27 cellular contexts compared by ENCODE assay signal in genomic region chr9:98569070-98569469, GRCh38.
"Had no signal": no experiment of that assay in that cellular context is flagged by ENCODE, and none has a peak within 500 bp of the region (broad histone marks: within the 10 kb centered on the region; RNA-seq: fewer than 3 reads in every experiment).

No MANE protein-coding gene starts in this region.

- H3K4me1 Mint-ChIP-seq: memory B cell; mesothelial cell of epicardium; stimulated activated memory B cell treated with anti-CD40 and anti-IgM and Interleukin-4, amounts not matched to agents 10 μg/mL and 1 μg/mL and 100 μg/mL, for 72 hours had no signal

- H2AFZ ChIP-seq: hepatocyte, parathyroid adenoma had no signal

- H3K9me3 Mint-ChIP-seq: memory B cell; mesothelial cell of epicardium; natural killer cell treated with Interleukin-12 subunit alpha and Interleukin-12 subunit beta and Interleukin-15 and Interleukin-18, amount 100 ng/mL, for 72 hours; stimulated activated memory B cell treated with anti-CD40 and anti-IgM and Interleukin-4, amounts not matched to agents 10 μg/mL and 1 μg/mL and 100 μg/mL, for 72 hours; stimulated activated naive CD8-positive, alpha-beta T cell treated with anti-CD3 and anti-CD28 coated beads, Interleukin-15, Interleukin-2, amounts not matched to agents 100 ng/mL and 50 ng/mL, for 24 hours had no signal

- FAIRE-seq: endometrium, kidney had no signal

- H3K4me3 ChIP-seq: coronary artery, esophagus squamous epithelium, hepatocyte, left ventricle myocardium inferior, lower lobe of right lung, prostate gland, spleen, testis, tibial nerve had no signal

- H3K9ac ChIP-seq: parathyroid adenoma had no signal

- H3K9me3 ChIP-seq: esophagus squamous epithelium, left ventricle myocardium inferior, lower lobe of right lung, prostate gland, spleen, testis, tibial nerve had no signal

- H3K79me2 ChIP-seq: hepatocyte, parathyroid adenoma had no signal

- H3K4me1 ChIP-seq: esophagus squamous epithelium, foreskin keratinocyte, left ventricle myocardium inferior, lower lobe of right lung, parathyroid adenoma, prostate gland, spleen, testis, tibial nerve had no signal

- H3K27me3 ChIP-seq: foreskin keratinocyte, hepatocyte, testis, tibial nerve had no signal

- H3K4me3 Mint-ChIP-seq: memory B cell; mesothelial cell of epicardium; natural killer cell treated with Interleukin-12 subunit alpha and Interleukin-12 subunit beta and Interleukin-15 and Interleukin-18, amount 100 ng/mL, for 72 hours; stimulated activated memory B cell treated with anti-CD40 and anti-IgM and Interleukin-4, amounts not matched to agents 10 μg/mL and 1 μg/mL and 100 μg/mL, for 72 hours; stimulated activated naive CD8-positive, alpha-beta T cell treated with anti-CD3 and anti-CD28 coated beads, Interleukin-15, Interleukin-2, amounts not matched to agents 100 ng/mL and 50 ng/mL, for 24 hours had no signal

- DNase-seq: effector memory CD4-positive, alpha-beta T cell; esophagus squamous epithelium; foreskin keratinocyte; head of caudate nucleus; kidney; left cardiac atrium; left ventricle myocardium inferior; lower lobe of right lung; occipital lobe; spleen; stimulated activated CD4-positive, alpha-beta T cell treated with anti-CD3 and anti-CD28 coated beads, Interleukin-15, amount 100 ng/mL, for 24 hours; stimulated activated CD4-positive, alpha-beta T cell treated with anti-CD3 and anti-CD28 coated beads, Interleukin-1b, Interleukin-23, amount 100 ng/mL, for 48 hours; stimulated activated CD4-positive, alpha-beta T cell treated with anti-CD3 and anti-CD28 coated beads, Interleukin-4, amount 100 ng/mL, for 24 hours; testis had no signal

- H3K27ac Mint-ChIP-seq: memory B cell; mesothelial cell of epicardium; natural killer cell treated with Interleukin-12 subunit alpha and Interleukin-12 subunit beta and Interleukin-15 and Interleukin-18, amount 100 ng/mL, for 72 hours; stimulated activated memory B cell treated with anti-CD40 and anti-IgM and Interleukin-4, amounts not matched to agents 10 μg/mL and 1 μg/mL and 100 μg/mL, for 72 hours; stimulated activated naive CD8-positive, alpha-beta T cell treated with anti-CD3 and anti-CD28 coated beads, Interleukin-15, Interleukin-2, amounts not matched to agents 100 ng/mL and 50 ng/mL, for 24 hours had no signal

- H3K36me3 ChIP-seq: esophagus squamous epithelium, left ventricle myocardium inferior, lower lobe of right lung, prostate gland, spleen, tibial nerve had no signal

- ATAC-seq: foreskin keratinocyte; left cardiac atrium; lower lobe of right lung; natural killer cell treated with Interleukin-12 subunit alpha and Interleukin-12 subunit beta and Interleukin-15 and Interleukin-18, amount 100 ng/mL, for 72 hours; sciatic nerve; stimulated activated memory B cell treated with anti-CD40 and anti-IgM and Interleukin-4, amounts not matched to agents 10 μg/mL and 1 μg/mL and 100 μg/mL, for 72 hours had no signal

- H3K36me3 Mint-ChIP-seq: memory B cell; mesothelial cell of epicardium; natural killer cell treated with Interleukin-12 subunit alpha and Interleukin-12 subunit beta and Interleukin-15 and Interleukin-18, amount 100 ng/mL, for 72 hours; stimulated activated memory B cell treated with anti-CD40 and anti-IgM and Interleukin-4, amounts not matched to agents 10 μg/mL and 1 μg/mL and 100 μg/mL, for 72 hours had no signal

- H3K27ac ChIP-seq: coronary artery, epithelial cell of prostate, esophagus squamous epithelium, foreskin keratinocyte, hepatocyte, left ventricle myocardium inferior, lower lobe of right lung, parathyroid adenoma, prostate gland, spleen, testis, tibial nerve had no signal

- H3K4me2 ChIP-seq: hepatocyte had no signal
